ENCODE assay signal across 1 cellular context in the genomic region with DNA sequence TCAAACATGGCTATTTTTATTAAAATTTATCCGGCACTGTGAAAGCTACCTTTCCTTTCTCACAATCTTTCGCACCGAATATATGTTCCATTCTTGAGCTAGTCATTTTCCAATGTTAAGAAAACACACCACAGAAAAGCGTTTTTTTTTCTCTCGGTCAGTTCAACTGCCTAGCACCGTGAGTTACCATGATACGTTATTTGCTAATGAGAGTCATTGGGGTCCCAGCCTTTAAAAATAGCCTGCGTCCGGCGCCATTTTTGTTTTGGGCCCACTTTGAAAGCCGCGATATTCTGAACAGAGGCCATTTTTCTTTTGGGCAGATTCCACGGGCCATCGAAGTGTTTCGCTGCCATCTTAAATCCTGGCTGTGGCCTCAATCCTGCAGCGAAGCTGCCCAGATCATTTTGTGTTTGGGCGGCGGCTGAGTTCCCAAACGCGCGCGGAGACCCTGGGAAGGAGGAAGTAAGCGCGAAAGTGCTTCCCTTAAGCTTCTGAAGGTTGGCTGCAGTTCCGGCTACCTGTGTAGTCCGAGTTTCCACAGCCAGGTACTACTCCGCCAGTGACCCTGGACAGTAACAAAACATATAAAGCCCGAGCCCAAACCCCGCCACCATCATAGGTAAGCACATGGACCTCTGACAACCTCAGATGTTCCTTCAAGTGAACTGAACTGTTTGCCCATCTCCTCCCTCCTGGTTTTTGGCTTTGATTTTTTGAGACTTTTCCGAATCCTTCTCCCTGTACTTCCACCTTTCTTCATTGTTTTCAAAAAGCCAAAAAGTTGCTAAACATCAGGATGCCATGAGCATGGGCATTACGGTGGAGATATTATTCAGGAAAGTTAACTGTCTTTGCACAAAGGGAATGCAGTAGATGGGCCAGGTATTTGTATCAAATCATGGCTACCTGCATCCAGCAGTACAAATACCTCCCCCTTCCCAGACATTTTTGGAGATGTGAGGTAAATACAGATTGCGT.
TF ChIP-seq lines count a peak whose summit lies in the region.

Gene SLX4IP, plus strand, starts transcription at position 474 of the 981 bp plus-strand sequence. CDS start 22,900 bp downstream, outside the sequence.

TF ChIP-seq in K562, 482 proteins besides CTCF, POLR2A, EP300 and RAD21 (continued from another document):
- TF ChIP-seq, protein P1, sequence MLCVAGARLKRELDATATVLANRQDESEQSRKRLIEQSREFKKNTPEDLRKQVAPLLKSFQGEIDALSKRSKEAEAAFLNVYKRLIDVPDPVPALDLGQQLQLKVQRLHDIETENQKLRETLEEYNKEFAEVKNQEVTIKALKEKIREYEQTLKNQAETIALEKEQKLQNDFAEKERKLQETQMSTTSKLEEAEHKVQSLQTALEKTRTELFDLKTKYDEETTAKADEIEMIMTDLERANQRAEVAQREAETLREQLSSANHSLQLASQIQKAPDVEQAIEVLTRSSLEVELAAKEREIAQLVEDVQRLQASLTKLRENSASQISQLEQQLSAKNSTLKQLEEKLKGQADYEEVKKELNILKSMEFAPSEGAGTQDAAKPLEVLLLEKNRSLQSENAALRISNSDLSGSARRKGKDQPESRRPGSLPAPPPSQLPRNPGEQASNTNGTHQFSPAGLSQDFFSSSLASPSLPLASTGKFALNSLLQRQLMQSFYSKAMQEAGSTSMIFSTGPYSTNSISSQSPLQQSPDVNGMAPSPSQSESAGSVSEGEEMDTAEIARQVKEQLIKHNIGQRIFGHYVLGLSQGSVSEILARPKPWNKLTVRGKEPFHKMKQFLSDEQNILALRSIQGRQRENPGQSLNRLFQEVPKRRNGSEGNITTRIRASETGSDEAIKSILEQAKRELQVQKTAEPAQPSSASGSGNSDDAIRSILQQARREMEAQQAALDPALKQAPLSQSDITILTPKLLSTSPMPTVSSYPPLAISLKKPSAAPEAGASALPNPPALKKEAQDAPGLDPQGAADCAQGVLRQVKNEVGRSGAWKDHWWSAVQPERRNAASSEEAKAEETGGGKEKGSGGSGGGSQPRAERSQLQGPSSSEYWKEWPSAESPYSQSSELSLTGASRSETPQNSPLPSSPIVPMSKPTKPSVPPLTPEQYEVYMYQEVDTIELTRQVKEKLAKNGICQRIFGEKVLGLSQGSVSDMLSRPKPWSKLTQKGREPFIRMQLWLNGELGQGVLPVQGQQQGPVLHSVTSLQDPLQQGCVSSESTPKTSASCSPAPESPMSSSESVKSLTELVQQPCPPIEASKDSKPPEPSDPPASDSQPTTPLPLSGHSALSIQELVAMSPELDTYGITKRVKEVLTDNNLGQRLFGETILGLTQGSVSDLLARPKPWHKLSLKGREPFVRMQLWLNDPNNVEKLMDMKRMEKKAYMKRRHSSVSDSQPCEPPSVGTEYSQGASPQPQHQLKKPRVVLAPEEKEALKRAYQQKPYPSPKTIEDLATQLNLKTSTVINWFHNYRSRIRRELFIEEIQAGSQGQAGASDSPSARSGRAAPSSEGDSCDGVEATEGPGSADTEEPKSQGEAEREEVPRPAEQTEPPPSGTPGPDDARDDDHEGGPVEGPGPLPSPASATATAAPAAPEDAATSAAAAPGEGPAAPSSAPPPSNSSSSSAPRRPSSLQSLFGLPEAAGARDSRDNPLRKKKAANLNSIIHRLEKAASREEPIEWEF (CRISPR knock-in tag; IDR thresholded peaks at IDR 0.05): 0 out of 2 replicates have a peak, but pooled peaks have one; percentile 44
- TF ChIP-seq TCF15 (CRISPR knock-in tag; IDR thresholded peaks at IDR 0.05): no peak
- TF ChIP-seq, protein P2, sequence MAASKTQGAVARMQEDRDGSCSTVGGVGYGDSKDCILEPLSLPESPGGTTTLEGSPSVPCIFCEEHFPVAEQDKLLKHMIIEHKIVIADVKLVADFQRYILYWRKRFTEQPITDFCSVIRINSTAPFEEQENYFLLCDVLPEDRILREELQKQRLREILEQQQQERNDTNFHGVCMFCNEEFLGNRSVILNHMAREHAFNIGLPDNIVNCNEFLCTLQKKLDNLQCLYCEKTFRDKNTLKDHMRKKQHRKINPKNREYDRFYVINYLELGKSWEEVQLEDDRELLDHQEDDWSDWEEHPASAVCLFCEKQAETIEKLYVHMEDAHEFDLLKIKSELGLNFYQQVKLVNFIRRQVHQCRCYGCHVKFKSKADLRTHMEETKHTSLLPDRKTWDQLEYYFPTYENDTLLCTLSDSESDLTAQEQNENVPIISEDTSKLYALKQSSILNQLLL (CRISPR knock-in tag; IDR thresholded peaks at IDR 0.05; ENCODE audit: borderline replicate concordance): no peak
- no peak; the same call in 1 of the 2 replicates for TF ChIP-seq RUNX1 (IDR thresholded peaks at IDR 0.05; ENCODE audit: low read depth)
- no peak for TF ChIP-seq HSF4 (CRISPR knock-in tag; IDR thresholded peaks at IDR 0.05; ENCODE audit: borderline replicate concordance)
- no peak for TF ChIP-seq CREB3L1 (IDR thresholded peaks at IDR 0.05; ENCODE audit: borderline replicate concordance, low read depth)
- TF ChIP-seq ZNF79 (CRISPR knock-in tag; IDR thresholded peaks at IDR 0.05; ENCODE audit: low read depth): no peak
- TF ChIP-seq POLR2B (IDR thresholded peaks at IDR 0.05; ENCODE audit: low read depth, partially characterized antibody): no peak
